6 cellular contexts compared by ENCODE assay signal in genomic region chr7:132319481-132319880, GRCh38.
"Had no signal": no experiment of that assay in that cellular context is flagged by ENCODE, and none has a peak within 500 bp of the region (broad histone marks: within the 10 kb centered on the region; RNA-seq: fewer than 3 reads in every experiment).

No MANE protein-coding gene starts in this region.

- H3K4me3 ChIP-seq: adrenal gland, hepatocyte, lower lobe of right lung, thyroid gland had no signal

- H3K27me3 ChIP-seq: thyroid gland had no signal

- H3K79me2 ChIP-seq: hepatocyte had no signal

- FAIRE-seq: bronchial epithelial cell had no signal

- H3K9me3 ChIP-seq: adrenal gland, lower lobe of right lung, SK-N-SH, thyroid gland had no signal

- H3K9me2 ChIP-seq: SK-N-SH had no signal

- H3K27ac ChIP-seq: adrenal gland, hepatocyte, lower lobe of right lung, thyroid gland had no signal

- H2AFZ ChIP-seq: hepatocyte had no signal

- H3K9ac ChIP-seq: SK-N-SH had no signal

- H3K36me3 ChIP-seq: adrenal gland, lower lobe of right lung, thyroid gland had no signal
